17 cellular contexts compared by ENCODE assay signal in genomic region chr13:93862259-93862658, GRCh38.
A peak's percentile ranks its signal among the peaks of the same experiment; 100 is the strongest.
DNase-seq lines count a peak whose midpoint lies in the region; ATAC-seq and TF ChIP-seq lines count a peak whose summit lies in the region.
"Had no signal": no experiment of that assay in that cellular context is flagged by ENCODE, and none has a peak within 500 bp of the region (broad histone marks: within the 10 kb centered on the region; RNA-seq: fewer than 3 reads in every experiment).

No MANE protein-coding gene starts in this region.

- H3K4me3 ChIP-seq in cardiac fibroblast (replicated peaks in 1 of 2; ENCODE audit: low read depth in 2 of 2, low read length in 2 of 2): no peak overlapping the region
- H3K4me3 ChIP-seq in smooth muscle cell: no peak overlapping the region
- H3K4me3 ChIP-seq: colonic mucosa, SJCRH30, thyroid gland had no signal

- DNase-seq in LHCN-M2 (ENCODE audit: low read depth) (peak; percentile 21), cardiac fibroblast (ENCODE audit: low read depth in 2 of 2) (peak; percentile 23 to 32), kidney tubule cell (ENCODE audit: low spot score) (peak; percentile 11), smooth muscle cell (lab: John Stamatoyannopoulos, UW; ENCODE audit: unreplicated experiment) (no peak), GM03348 (ENCODE audit: low spot score) (no peak), NOMO-1 treated with dmso at 0.1 percent for 144 hours (lab: John Stamatoyannopoulos, UW; ENCODE audit: unreplicated experiment) (no peak), COLO829 (ENCODE audit: low spot score) (no peak)
- DNase-seq: activated CD4-positive, alpha-beta memory T cell treated with anti-CD3 and anti-CD28 coated beads, Interleukin-2, amount 10 ng/mL, durations not matched to agents 7 days and 5 days; activated naive CD4-positive, alpha-beta T cell; activated T-cell treated with anti-CD3 and anti-CD28 coated beads, Interleukin-2, amount 50 U/mL, for 1 hour; colonic mucosa; NCI-H1105 treated with DMSO at 0.1 percent for 48 hours; SJCRH30; T-helper 2 cell; thyroid gland had no signal

- H4K20me1 ChIP-seq in smooth muscle cell (ENCODE audit: low read depth): no peaks in the 10 kb centered on the region

- no peaks in the 10 kb centered on the region for H3K27me3 ChIP-seq in smooth muscle cell (ENCODE audit: low read depth)
- H3K27me3 ChIP-seq: colonic mucosa, SJCRH30, thyroid gland had no signal

- ATAC-seq in HG03139 (IDR thresholded peaks at IDR 0.05; ENCODE audit: unreplicated experiment): no peak
- ATAC-seq: stimulated activated memory B cell treated with anti-CD40 and anti-IgM and Interleukin-4, amounts not matched to agents 10 μg/mL and 1 μg/mL and 100 μg/mL, for 72 hours had no signal

- H3K79me2 ChIP-seq in smooth muscle cell (ENCODE audit: low read depth): no peaks in the 10 kb centered on the region

- no peaks in the 10 kb centered on the region for H3K9me3 ChIP-seq in smooth muscle cell (replicated peaks; ENCODE audit: low read depth)
- H3K9me3 ChIP-seq: colonic mucosa, SJCRH30, thyroid gland had no signal

- H3K27ac ChIP-seq in smooth muscle cell (ENCODE audit: low read depth): peak overlapping the region; percentile 95
- H3K27ac ChIP-seq: colonic mucosa, SJCRH30, thyroid gland had no signal

- peaks cover 15% of the 10 kb centered on the region for H3F3A ChIP-seq in smooth muscle cell (ENCODE audit: low read depth)

- no peak overlapping the region for H2AFZ ChIP-seq in smooth muscle cell (ENCODE audit: low read depth)

- H3K9ac ChIP-seq in smooth muscle cell (ENCODE audit: low read depth): peak overlapping the region; percentile 58

- 19% methylated on average over 2 of the region's 2 CpGs for WGBS in smooth muscle cell (ENCODE audit: low lambda C conversion rate)

- H3K4me1 ChIP-seq in smooth muscle cell (ENCODE audit: low read depth): peaks cover 9% of the 10 kb centered on the region
- H3K4me1 ChIP-seq: colonic mucosa, SJCRH30, thyroid gland had no signal

- H3K36me3 ChIP-seq in smooth muscle cell (ENCODE audit: low read depth): no peaks in the 10 kb centered on the region
- H3K36me3 ChIP-seq: colonic mucosa, SJCRH30, thyroid gland had no signal

- peak overlapping the region; percentile 75 for H3K4me2 ChIP-seq in smooth muscle cell

- TF ChIP-seq CTCF in cardiac fibroblast (IDR thresholded peaks at IDR 0.05; ENCODE audit: low read depth, low read length) (no peak), smooth muscle cell (IDR thresholded peaks at IDR 0.05; ENCODE audit: borderline replicate concordance, insufficient read depth, poor library complexity, severe bottlenecking) (no peak)

Comparison
In these comparisons a context has a peak if more than half of its experiments do, and no peak if none do; other contexts are left out.
1. DNase-seq: peak in LHCN-M2 (single experiment), cardiac fibroblast (2 of 2) and kidney tubule cell (single experiment); none in smooth muscle cell (single experiment), GM03348 (single experiment), NOMO-1 treated with dmso at 0.1 percent for 144 hours (single experiment) and COLO829 (single experiment).